In genomic region chr6:73309534-73309783, GRCh38 we compare ENCODE assay signal across 8 cellular contexts. TPM values are rescaled to one million over a fixed set of nuclear protein-coding genes. Genes with fewer than 3 reads are reported as not detected.
DNase-seq lines count a peak whose midpoint lies in the region; ATAC-seq and TF ChIP-seq lines count a peak whose summit lies in the region.

No MANE protein-coding gene starts in this region.

- peaks cover 5% of the 10 kb centered on the region for H3K4me1 ChIP-seq in CD8-positive, alpha-beta memory T cell (ENCODE audit: insufficient read depth, low read length)
- H3K4me1 ChIP-seq in lung (ENCODE audit: control insufficient read depth in 2 of 2, insufficient read depth in 2 of 2, low read length in 2 of 2) (peaks cover 0 to 1% of the 10 kb centered on the region in 2 donors), vagina (peaks cover 12% of the 10 kb centered on the region)

- TF ChIP-seq CTCF in astrocyte of the spinal cord (IDR thresholded peaks at IDR 0.05; ENCODE audit: low read depth, low read length) = no peak
- no peak for TF ChIP-seq CTCF in lung (IDR thresholded peaks at IDR 0.05; ENCODE audit: control extremely low read depth, extremely low read depth)
- TF ChIP-seq CTCF in vagina (IDR thresholded peaks at IDR 0.05) = no peak

- CTCF ChIA-PET in CD8-positive, alpha-beta memory T cell (lab: Charles Lee) = interaction anchor here (0.9 to 1.1 kb wide), 2 partner anchors 21 to 43 kb away, joined by 3 to 4 read pairs; no protein-coding TSS in a partner anchor

- no peaks in the 10 kb centered on the region for H3K36me3 ChIP-seq in CD8-positive, alpha-beta memory T cell (ENCODE audit: insufficient read depth, low read length)
- H3K36me3 ChIP-seq in lung (ENCODE audit: control insufficient read depth in 2 of 2, insufficient read depth in 2 of 2, low read length in 2 of 2) (no peaks in the 10 kb centered on the region), vagina (no peaks in the 10 kb centered on the region)

- H3K27me3 ChIP-seq in CD8-positive, alpha-beta memory T cell (ENCODE audit: insufficient read depth, low read length, poor library complexity, severe bottlenecking) = no peaks in the 10 kb centered on the region
- H3K27me3 ChIP-seq in lung (ENCODE audit: control insufficient read depth, insufficient read depth) (no peaks in the 10 kb centered on the region), vagina (no peaks in the 10 kb centered on the region)

- peaks cover 21 to 35% (median 28%) of the 10 kb centered on the region in 3 donors for H3K4me1 Mint-ChIP-seq in CD8-positive, alpha-beta memory T cell

- ATAC-seq in HG03025 (IDR thresholded peaks at IDR 0.05; ENCODE audit: low FRiP score, unreplicated experiment) (peak; percentile 41), lung (ENCODE audit: insufficient read depth, low FRiP score) (no peak), GM19397 (IDR thresholded peaks at IDR 0.05; ENCODE audit: unreplicated experiment) (no peak)

- peaks cover 0 to 2% (median 2%) of the 10 kb centered on the region in 5 donors for H3K9me3 Mint-ChIP-seq in CD8-positive, alpha-beta memory T cell

- in situ Hi-C loops in astrocyte of the spinal cord (cut with HindIII; ENCODE audit: low sequenced_read_pairs) = no loop called here

- peaks cover 2 to 10% (median 4%) of the 10 kb centered on the region in 3 donors for H3K36me3 Mint-ChIP-seq in CD8-positive, alpha-beta memory T cell

- H3K27ac Mint-ChIP-seq in CD8-positive, alpha-beta memory T cell = peak overlapping the region in 7 of 8 donors; percentile 22 to 96 (median 88)

- peak in 1 of 5 donors; percentile 11 for DNase-seq in CD8-positive, alpha-beta memory T cell
- DNase-seq in astrocyte of the spinal cord (ENCODE audit: low read depth, low spot score) (no peak), lung (ENCODE audit: low spot score) (no peak), vagina (ENCODE audit: extremely low spot score in 2 of 2) (no peak), NCI-H1048 (lab: John Stamatoyannopoulos, UW) (no peak)
- DNase-seq in stimulated activated CD4-positive, alpha-beta T cell treated with anti-CD3 and anti-CD28 coated beads, Interleukin-12 subunit alpha, Interleukin-12 subunit beta, amount 100 ng/mL, for 4 hours = no peak

- intact Hi-C loops in vagina (cut with DNase I) = no loop called here

- 3 to 5% methylated on average over 13 of the region's 13 CpGs for WGBS in lung, 2 donors

- peak overlapping the region; percentile 66 for H3K27ac ChIP-seq in CD8-positive, alpha-beta memory T cell (ENCODE audit: low read depth, low read length)
- H3K27ac ChIP-seq in lung (ENCODE audit: low read depth in 1 of 2, low read length in 1 of 2) = peak overlapping the region in 1 of 2 donors; percentile 2
- peak overlapping the region; percentile 70 for H3K27ac ChIP-seq in vagina

- no peak for TF ChIP-seq POLR2A in vagina (IDR thresholded peaks at IDR 0.05)

- H3K4me3 Mint-ChIP-seq in CD8-positive, alpha-beta memory T cell = peak overlapping the region; percentile 93 to 100 (median 98)

- peak overlapping the region; percentile 87 for H3K4me3 ChIP-seq in CD8-positive, alpha-beta memory T cell (ENCODE audit: low read length)
- H3K4me3 ChIP-seq in astrocyte of the spinal cord (ENCODE audit: low read depth, low read length) (peak overlapping the region; percentile 60), lung (peak overlapping the region; percentile 58), vagina (peak overlapping the region; percentile 58 to 63)

- H3K27me3 Mint-ChIP-seq in CD8-positive, alpha-beta memory T cell = peaks cover 12 to 15% of the 10 kb centered on the region in 2 donors

- POLR2A ChIA-PET in CD8-positive, alpha-beta memory T cell (lab: Charles Lee) = no interaction called here

- no peaks in the 10 kb centered on the region for H3K9me3 ChIP-seq in CD8-positive, alpha-beta memory T cell (ENCODE audit: low read length)
- H3K9me3 ChIP-seq in lung (ENCODE audit: control insufficient read depth in 2 of 2, insufficient read depth in 1 of 2, low read length in 1 of 2) = peaks cover 0 to 2% of the 10 kb centered on the region in 2 donors
- H3K9me3 ChIP-seq in vagina = no peaks in the 10 kb centered on the region

RNA-seq across cellular contexts. Expression of gene DPPA5, which starts 44.6 kb away (rescaled TPM):
- not detected for total RNA-seq in CD8-positive, alpha-beta memory T cell
- polyA plus RNA-seq in CD8-positive, alpha-beta memory T cell = not detected
- not detected for total RNA-seq in lung
- not detected for polyA plus RNA-seq in lung
- not detected for total RNA-seq in vagina

RNA-seq across cellular contexts. Expression of gene KHDC1, which starts 46.5 kb away (rescaled TPM):
- total RNA-seq in CD8-positive, alpha-beta memory T cell = 1 to 10 TPM; 6.3 to 7.1 TPM
- 2.4 TPM for polyA plus RNA-seq in CD8-positive, alpha-beta memory T cell
- total RNA-seq in lung (1 to 10 TPM; 3.0 to 3.5 TPM), vagina (0.98 TPM)
- 1 to 10 TPM; 1.3 to 1.9 TPM for polyA plus RNA-seq in lung

RNA-seq across cellular contexts. Expression of gene KHDC3L, which starts 53.0 kb away (rescaled TPM):
- not detected for total RNA-seq in CD8-positive, alpha-beta memory T cell
- not detected for polyA plus RNA-seq in CD8-positive, alpha-beta memory T cell
- total RNA-seq in lung (not detected), vagina (not detected)
- not detected for polyA plus RNA-seq in lung
